ENCODE assay signal across 8 cellular contexts in genomic region chr15:90660195-90660995, GRCh38. TPM values are rescaled to one million over a fixed set of nuclear protein-coding genes. Genes with fewer than 3 reads are reported as not detected.
DNase-seq lines count a peak whose midpoint lies in the region; ATAC-seq and TF ChIP-seq lines count a peak whose summit lies in the region.

No MANE protein-coding gene starts in this region.

- H3K36me3 ChIP-seq in OCI-LY7 (ENCODE audit: insufficient read depth, low read length) (no peaks in the 10 kb centered on the region; the same call in 1 of the 2 replicates), sigmoid colon (no peaks in the 10 kb centered on the region)

- TF ChIP-seq CTCF in OCI-LY7 (conservative IDR thresholded peaks at IDR 0.05; ENCODE audit: low read length): no peak
- no peak for TF ChIP-seq CTCF in fibroblast of pulmonary artery (IDR thresholded peaks at IDR 0.05; ENCODE audit: low read length, missing control alignments)
- TF ChIP-seq CTCF in sigmoid colon (IDR thresholded peaks at IDR 0.05): no peak

- DNase-seq in OCI-LY7 (ENCODE audit: low spot score) (peak; percentile 69), fibroblast of pulmonary artery (ENCODE audit: low read depth) (peak; percentile 80), sigmoid colon (peak; percentile 89), NCI-H82 treated with DMSO at 0.1 percent for 48 hours (lab: John Stamatoyannopoulos, UW; ENCODE audit: unreplicated experiment) (no peak), NCI-H82 (lab: John Stamatoyannopoulos, UW) (no peak)
- DNase-seq in activated T-cell treated with anti-CD3 and anti-CD28 coated beads, Interleukin-2, amount 50 U/mL, for 24 hours: peak; percentile 77

- WGBS in sigmoid colon, 2 donors: 45 to 74% methylated on average over 12 of the region's 12 CpGs

- H3K9me3 ChIP-seq in OCI-LY7 (ENCODE audit: low read length): no peaks in the 10 kb centered on the region; the same call in 1 of the 2 replicates
- H3K9me3 ChIP-seq in sigmoid colon: no peaks in the 10 kb centered on the region

- peak overlapping the region; percentile 46 for H3K27ac Mint-ChIP-seq in activated T-cell treated with anti-CD3 and anti-CD28 coated beads, Interleukin-2, amount 50 U/mL, for 24 hours

- intact Hi-C loops in OCI-LY7 (cut with micrococcal nuclease; ENCODE audit: unreplicated experiment): no loop called here
- intact Hi-C loops in sigmoid colon (cut with DNase I): no loop called here

- peak overlapping the region; percentile 51 for H3K4me2 ChIP-seq in OCI-LY7 (ENCODE audit: low read length)

- POLR2A ChIA-PET in OCI-LY7 (lab: Charles Lee): interaction anchor here (0.6 to 1.5 kb wide), 2 partner anchors 11 to 114 kb away, joined by 3 read pairs; no protein-coding TSS in a partner anchor

- H4K20me1 ChIP-seq in OCI-LY7 (ENCODE audit: insufficient read depth, low read length): no peaks in the 10 kb centered on the region

- no peak overlapping the region for H2AFZ ChIP-seq in OCI-LY7 (ENCODE audit: low read length)

- no peak for TF ChIP-seq POLR2A in sigmoid colon (IDR thresholded peaks at IDR 0.05)

- no peaks in the 10 kb centered on the region for H3K27me3 ChIP-seq in sigmoid colon

- peak overlapping the region; percentile 14 for H3K4me3 ChIP-seq in OCI-LY7 (ENCODE audit: low read depth, low read length, poor library complexity, severe bottlenecking)
- no peak overlapping the region for H3K4me3 ChIP-seq in fibroblast of pulmonary artery (replicated peaks; ENCODE audit: low read depth, low read length)
- no peak overlapping the region for H3K4me3 ChIP-seq in sigmoid colon

- H3K27ac ChIP-seq in OCI-LY7 (ENCODE audit: low read depth, low read length, poor library complexity, severe bottlenecking) (no peak overlapping the region), sigmoid colon (peak overlapping the region; percentile 54 to 79 (median 57))

- H3K4me1 Mint-ChIP-seq in activated T-cell treated with anti-CD3 and anti-CD28 coated beads, Interleukin-2, amount 50 U/mL, for 24 hours (ENCODE audit: low read depth): peaks cover 72% of the 10 kb centered on the region

- H3K27me3 Mint-ChIP-seq in activated T-cell treated with anti-CD3 and anti-CD28 coated beads, Interleukin-2, amount 50 U/mL, for 24 hours: peaks cover 57% of the 10 kb centered on the region

- no peaks in the 10 kb centered on the region for H3K79me2 ChIP-seq in OCI-LY7 (ENCODE audit: insufficient read depth, low read depth, low read length)

- no peaks in the 10 kb centered on the region for H3K36me3 Mint-ChIP-seq in activated T-cell treated with anti-CD3 and anti-CD28 coated beads, Interleukin-2, amount 50 U/mL, for 24 hours (ENCODE audit: low read depth)

- BruUV-seq in OCI-LY7 (replicated peaks; lab: Mats Ljungman, UMichigan): no TSS peak

- CTCF ChIA-PET in OCI-LY7 (lab: Charles Lee; ENCODE audit: unreplicated experiment): no interaction called here

- ATAC-seq in GM18867 (IDR thresholded peaks at IDR 0.05; ENCODE audit: unreplicated experiment) (peak; percentile 67), HG02973 (IDR thresholded peaks at IDR 0.05; ENCODE audit: unreplicated experiment) (peak; percentile 53)

- H3K4me1 ChIP-seq in OCI-LY7 (ENCODE audit: insufficient read depth, low read length, poor library complexity, severe bottlenecking) (peaks cover 76% of the 10 kb centered on the region), sigmoid colon (peaks cover 0 to 9% (median 3%) of the 10 kb centered on the region in 4 donors)

- no peak for TF ChIP-seq EP300 in sigmoid colon (IDR thresholded peaks at IDR 0.05)

- H3K9me2 ChIP-seq in OCI-LY7 (ENCODE audit: insufficient read depth, low read length): no peaks in the 10 kb centered on the region

- H3K9me3 Mint-ChIP-seq in activated T-cell treated with anti-CD3 and anti-CD28 coated beads, Interleukin-2, amount 50 U/mL, for 24 hours: no peaks in the 10 kb centered on the region

- peak overlapping the region; percentile 59 for H3K4me3 Mint-ChIP-seq in activated T-cell treated with anti-CD3 and anti-CD28 coated beads, Interleukin-2, amount 50 U/mL, for 24 hours

RNA-seq across cellular contexts. Expression of gene BLM, which starts 56.8 kb away (rescaled TPM):
- 47.1 and 52.8 TPM in 2 replicates for total RNA-seq in OCI-LY7 (2014; rRNA removed; shearing (Covaris generic))
- total RNA-seq in OCI-LY7 (2022) (51.8 and 55.4 TPM in 2 replicates), sigmoid colon (under 1 TPM in 3 of 4 donors, not detected in 1; 0.54 to 0.99 (median 0.71) TPM)
- 1 to 10 TPM in 2 of 3 donors, under 1 TPM in 1; 0.60 to 6.2 (median 3.0) TPM for polyA plus RNA-seq in sigmoid colon

Comparison
In these comparisons a context has a peak if more than half of its experiments do, and no peak if none do; other contexts are left out.
1. DNase-seq: peak in OCI-LY7 (single experiment), activated T-cell treated with anti-CD3 and anti-CD28 coated beads, Interleukin-2, amount 50 U/mL, for 24 hours (single experiment), fibroblast of pulmonary artery (single experiment) and sigmoid colon (single experiment); none in NCI-H82 treated with DMSO at 0.1 percent for 48 hours (single experiment) and NCI-H82 (single experiment).
2. RNA of gene BLM, which starts 56.8 kb away (total RNA-seq): 47.1 to 55.4 TPM in OCI-LY7; 0.54 to 0.99 TPM in sigmoid colon; every median in the first group is over 10 times any median in the second.